ENCODE assay signal across 22 cellular contexts in genomic region chr3:42139740-42140453, GRCh38.
"Had no signal": no experiment of that assay in that cellular context is flagged by ENCODE, and none has a peak within 500 bp of the region (broad histone marks: within the 10 kb centered on the region; RNA-seq: fewer than 3 reads in every experiment).

No MANE protein-coding gene starts in this region.

- ATAC-seq: effector memory CD8-positive, alpha-beta T cell; gastroesophageal sphincter; left cardiac atrium; right lobe of liver had no signal

- H3K27ac ChIP-seq: epithelial cell of prostate, esophagus muscularis mucosa, gastroesophageal sphincter, left ventricle myocardium inferior, parathyroid adenoma, prostate gland, right lobe of liver, stomach, thyroid gland had no signal

- H3K27me3 Mint-ChIP-seq: effector memory CD8-positive, alpha-beta T cell; naive B cell; type B pancreatic cell had no signal

- H3K4me1 ChIP-seq: prostate gland had no signal

- H3K4me1 Mint-ChIP-seq: nephron had no signal

- H3K4me3 ChIP-seq: esophagus muscularis mucosa, gastroesophageal sphincter, left ventricle myocardium inferior, lung, prostate gland, right lobe of liver, stomach, thyroid gland had no signal

- H3K9ac ChIP-seq: parathyroid adenoma had no signal

- H3K4me3 Mint-ChIP-seq: effector memory CD8-positive, alpha-beta T cell; immature natural killer cell; naive B cell; nephron; type B pancreatic cell had no signal

- H3K36me3 ChIP-seq: left ventricle myocardium inferior, prostate gland, right lobe of liver, thyroid gland had no signal

- H3K9me3 Mint-ChIP-seq: effector memory CD8-positive, alpha-beta T cell; immature natural killer cell; naive B cell; nephron; type B pancreatic cell had no signal

- H2AFZ ChIP-seq: parathyroid adenoma had no signal

- H3K9me3 ChIP-seq: esophagus muscularis mucosa, gastroesophageal sphincter, left ventricle myocardium inferior, prostate gland, right lobe of liver, stomach, thyroid gland had no signal

- H3K27me3 ChIP-seq: esophagus muscularis mucosa, gastroesophageal sphincter, right lobe of liver, stomach, thyroid gland had no signal

- DNase-seq: effector memory CD8-positive, alpha-beta T cell; glutamatergic neuron; immature natural killer cell; left cardiac atrium; left ventricle myocardium inferior; mesendoderm; naive B cell; retina; right lobe of liver; stimulated activated CD4-positive, alpha-beta T cell treated with anti-CD3 and anti-CD28 coated beads, Interleukin-2, amount 100 ng/mL, for 24 hours; stimulated activated CD4-positive, alpha-beta T cell treated with anti-CD3 and anti-CD28 coated beads, Interleukin-4, amount 100 ng/mL, for 4 hours; stimulated activated naive CD4-positive, alpha-beta T cell; stomach; thyroid gland had no signal

- H3K27ac Mint-ChIP-seq: effector memory CD8-positive, alpha-beta T cell; immature natural killer cell; nephron; type B pancreatic cell had no signal
